8 cellular contexts compared by ENCODE assay signal in the genomic region with DNA sequence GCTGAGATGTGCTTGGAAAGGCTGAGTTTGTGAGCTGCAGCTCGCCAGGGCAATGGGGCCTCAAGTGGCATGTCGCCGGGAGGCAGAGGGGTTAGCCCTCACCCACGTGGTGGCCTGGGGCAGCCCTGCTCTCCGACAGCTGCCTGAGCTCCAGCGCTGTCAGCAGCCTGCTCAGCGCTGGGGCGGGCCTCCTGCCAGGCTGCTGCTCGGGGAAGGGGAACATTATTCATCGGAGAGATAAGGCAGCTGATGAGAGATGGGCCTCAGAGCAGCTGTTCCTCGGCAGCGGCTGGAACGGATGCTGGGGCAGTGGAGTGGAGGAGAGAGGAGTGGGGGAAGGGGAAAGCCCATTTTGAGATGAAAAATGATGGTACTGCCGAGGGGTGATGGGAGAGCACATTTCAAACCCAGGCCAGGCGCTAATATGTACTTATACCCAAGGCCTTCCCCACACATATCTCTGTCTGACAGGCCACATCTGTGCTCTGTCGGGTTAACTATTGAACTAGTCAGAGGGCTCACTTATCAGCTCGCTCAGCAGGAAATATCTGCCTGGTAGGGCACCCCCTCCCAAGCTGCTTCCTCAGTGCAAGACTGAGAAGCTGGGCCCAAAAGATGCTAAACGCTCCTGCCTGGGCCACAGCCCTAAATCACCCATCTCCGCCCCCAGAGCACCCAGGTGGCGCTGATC.
DNase-seq lines count a peak whose midpoint lies in the region; ATAC-seq and TF ChIP-seq lines count a peak whose summit lies in the region.

No MANE protein-coding gene starts in this region.

- no peaks in the 10 kb centered on the region for H3K79me1 ChIP-seq in neuronal stem cell (ENCODE audit: low read depth, low read length)

- H2BK120ac ChIP-seq in neuronal stem cell (ENCODE audit: low read depth, low read length) = no peak overlapping the region

- no peak overlapping the region for H4K8ac ChIP-seq in neuronal stem cell (ENCODE audit: low read depth, low read length)

- no peaks in the 10 kb centered on the region for H3K9me3 ChIP-seq in neuronal stem cell (replicated peaks in 1 of 2; ENCODE audit: control insufficient read depth in 2 of 2, insufficient read depth in 1 of 2, low read depth in 1 of 2, low read length in 2 of 2)

- H2AFZ ChIP-seq in neuronal stem cell (ENCODE audit: low read length) = peak overlapping the region; percentile 44

- no peak for TF ChIP-seq CTCF in endothelial cell (IDR thresholded peaks at IDR 0.05; ENCODE audit: unreplicated experiment)

- peak overlapping the region; percentile 15 for H2BK5ac ChIP-seq in neuronal stem cell (ENCODE audit: low read length)

- H3K18ac ChIP-seq in neuronal stem cell (ENCODE audit: low read length) = peak overlapping the region; percentile 73

- H3K23ac ChIP-seq in neuronal stem cell (ENCODE audit: low read depth, low read length, poor library complexity) = peak overlapping the region; percentile 47

- H3K4me1 ChIP-seq in neuronal stem cell (ENCODE audit: control insufficient read depth in 2 of 2, insufficient read depth in 1 of 2, low read depth in 1 of 2, low read length in 2 of 2) = peaks cover 0 to 5% of the 10 kb centered on the region in 2 donors

- peak overlapping the region; percentile 56 for H3K4me3 Mint-ChIP-seq in endothelial cell (ENCODE audit: unreplicated experiment)

- DNase-seq in COLO668 (lab: John Stamatoyannopoulos, UW; ENCODE audit: unreplicated experiment) = peak; percentile 53
- peak; percentile 36 for DNase-seq in NCI-H510A treated with DMSO at 0.1 percent for 48 hours (lab: John Stamatoyannopoulos, UW)
- peak; percentile 55 for DNase-seq in endothelial cell (ENCODE audit: low spot score)
- no peak for DNase-seq in neuronal stem cell (ENCODE audit: low spot score)
- DNase-seq in DMS153 treated with DMSO at 0.1 percent for 48 hours (lab: John Stamatoyannopoulos, UW; ENCODE audit: unreplicated experiment) = no peak

- no peak overlapping the region for H3K9ac ChIP-seq in neuronal stem cell (ENCODE audit: low read depth, low read length, poor library complexity)

- no CpG with 5 or more reads among the region's 20 CpGs for WGBS in neuronal stem cell (ENCODE audit: extremely low coverage in 2 of 2, insufficient read length in 2 of 2, insufficient replicate concordance in 1 of 2), 2 donors

- no peak overlapping the region for H2BK12ac ChIP-seq in neuronal stem cell (ENCODE audit: low read length)

- H3K27me3 ChIP-seq in neuronal stem cell (ENCODE audit: control insufficient read depth in 3 of 3, insufficient read depth in 3 of 3, low read depth in 1 of 3, low read length in 3 of 3) = peaks cover 0 to 7% (median 0%) of the 10 kb centered on the region in 3 experiments

- peak overlapping the region; percentile 18 for H2BK15ac ChIP-seq in neuronal stem cell (ENCODE audit: low read length)

- peak overlapping the region; percentile 14 for H3K14ac ChIP-seq in neuronal stem cell (ENCODE audit: low read length)

- H3K4ac ChIP-seq in neuronal stem cell (ENCODE audit: low read length) = no peak overlapping the region

- H3K4me1 Mint-ChIP-seq in endothelial cell (ENCODE audit: unreplicated experiment) = peaks cover 43% of the 10 kb centered on the region

- ATAC-seq in GM18517 (IDR thresholded peaks at IDR 0.05; ENCODE audit: unreplicated experiment) = no peak
- ATAC-seq in HG03520 (IDR thresholded peaks at IDR 0.05; ENCODE audit: unreplicated experiment) = no peak
- no peak for ATAC-seq in GM18858 (IDR thresholded peaks at IDR 0.05; ENCODE audit: unreplicated experiment)

- no peak overlapping the region for H3K4me2 ChIP-seq in neuronal stem cell (ENCODE audit: insufficient read depth, low read length, poor library complexity, severe bottlenecking)

- peak overlapping the region; percentile 57 for H3K27ac Mint-ChIP-seq in endothelial cell (ENCODE audit: unreplicated experiment)

- H3K4me3 ChIP-seq in neuronal stem cell (ENCODE audit: low read length in 2 of 2) = no peak overlapping the region

- peak overlapping the region; percentile 60 for H2AK5ac ChIP-seq in neuronal stem cell (ENCODE audit: low read depth, low read length)

- no peak overlapping the region for H4K91ac ChIP-seq in neuronal stem cell (ENCODE audit: low read depth, low read length, poor library complexity)

- H3K27ac ChIP-seq in neuronal stem cell (replicated peaks; ENCODE audit: low read length) = no peak overlapping the region

- H3K9me3 Mint-ChIP-seq in endothelial cell (ENCODE audit: unreplicated experiment) = no peaks in the 10 kb centered on the region

- H3K36me3 ChIP-seq in neuronal stem cell (replicated peaks in 1 of 2; ENCODE audit: control insufficient read depth in 2 of 2, insufficient read depth in 2 of 2, low read length in 2 of 2) = no peaks in the 10 kb centered on the region

- H3K27me3 Mint-ChIP-seq in endothelial cell (ENCODE audit: unreplicated experiment) = peaks cover 8% of the 10 kb centered on the region

- H3K36me3 Mint-ChIP-seq in endothelial cell (ENCODE audit: low read depth, unreplicated experiment) = peaks cover 9% of the 10 kb centered on the region

Comparison
In these comparisons a context has a peak if more than half of its experiments do, and no peak if none do; other contexts are left out.
1. DNase-seq: peak in COLO668 (single experiment), NCI-H510A treated with DMSO at 0.1 percent for 48 hours (single experiment) and endothelial cell (single experiment); none in neuronal stem cell (single experiment) and DMS153 treated with DMSO at 0.1 percent for 48 hours (single experiment).